ENCODE assay signal across 16 cellular contexts in the genomic region with DNA sequence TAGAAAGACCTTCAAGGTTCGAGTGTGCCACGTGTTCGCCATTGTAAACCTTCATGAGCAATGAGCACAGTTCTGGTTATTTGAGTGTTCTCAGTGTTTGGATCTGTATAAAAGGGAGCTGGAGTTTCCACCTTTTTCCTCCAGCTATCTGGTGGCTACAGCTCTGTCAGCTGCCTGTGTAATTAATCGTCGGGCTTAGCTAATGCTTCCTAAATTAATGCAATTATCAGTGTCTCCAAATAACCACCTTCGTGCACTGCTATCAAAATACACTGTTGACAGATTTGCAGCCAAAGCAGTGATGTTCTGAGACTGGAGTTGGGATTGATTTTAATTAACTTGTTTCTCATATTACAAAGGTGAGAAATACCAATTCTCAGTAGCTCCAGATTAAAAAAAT.
A peak's percentile ranks its signal among the peaks of the same experiment; 100 is the strongest.
DNase-seq lines count a peak whose midpoint lies in the region; ATAC-seq and TF ChIP-seq lines count a peak whose summit lies in the region.
"Had no signal": no experiment of that assay in that cellular context is flagged by ENCODE, and none has a peak within 500 bp of the region (broad histone marks: within the 10 kb centered on the region; RNA-seq: fewer than 3 reads in every experiment).

No MANE protein-coding gene starts in this region.

- H3K4me1 ChIP-seq in heart right ventricle (peaks cover 0 to 54% (median 4%) of the 10 kb centered on the region in 9 donors), right atrium auricular region (peaks cover 0 to 8% of the 10 kb centered on the region in 2 donors)

- H3K4me3 ChIP-seq in heart right ventricle (no peak overlapping the region), right atrium auricular region (no peak overlapping the region)
- H3K4me3 ChIP-seq: GM23338 had no signal

- H3K27ac ChIP-seq in heart right ventricle (peak overlapping the region in 4 of 10 donors; percentile 43 to 60 (median 54)), right atrium auricular region (no peak overlapping the region)
- H3K27ac ChIP-seq: HL-60 had no signal

- no peaks in the 10 kb centered on the region for H3K9me3 ChIP-seq in heart right ventricle
- H3K9me3 ChIP-seq in right atrium auricular region = no peaks in the 10 kb centered on the region

- H3K27me3 ChIP-seq in heart right ventricle (no peaks in the 10 kb centered on the region), right atrium auricular region (no peaks in the 10 kb centered on the region)

- H3K36me3 ChIP-seq in heart right ventricle (no peaks in the 10 kb centered on the region), right atrium auricular region (no peaks in the 10 kb centered on the region)

- ATAC-seq in heart right ventricle = peak in 6 of 8 donors; percentile 39 to 90 (median 81)

- TF ChIP-seq CTCF in heart right ventricle (IDR thresholded peaks at IDR 0.05) (no peak), right atrium auricular region (IDR thresholded peaks at IDR 0.05) (no peak)

- WGBS in heart right ventricle, 2 donors = 29 to 43% methylated on average over 6 of the region's 6 CpGs

- intact Hi-C loops in heart right ventricle (cut with DNase I) = no loop called here

- peak; percentile 16 to 66 for DNase-seq in NCI-H524 (lab: John Stamatoyannopoulos, UW)
- no peak for DNase-seq in NCI-H524 treated with DMSO at 0.1 percent for 48 hours (lab: John Stamatoyannopoulos, UW)
- no peak for DNase-seq in heart right ventricle
- no peak for DNase-seq in right atrium auricular region (ENCODE audit: low spot score)
- DNase-seq in NCI-H69 (lab: John Stamatoyannopoulos, UW) = peak; percentile 48
- no peak for DNase-seq in iPS-NIHi11 (ENCODE audit: low spot score)
- DNase-seq in NCI-H345 (lab: John Stamatoyannopoulos, UW) = no peak
- DNase-seq: C1 segment of cervical spinal cord; Calu3; CD4-positive, alpha-beta T cell; DMS153; DMS79 treated with DMSO at 0.1 percent for 48 hours; EL; H7 had no signal

Comparison
In these comparisons a context has a peak if more than half of its experiments do, and no peak if none do; other contexts are left out.
1. DNase-seq: peak in NCI-H524 (2 of 2) and NCI-H69 (single experiment); none in NCI-H524 treated with DMSO at 0.1 percent for 48 hours (single experiment), heart right ventricle (0 of 2), right atrium auricular region (single experiment), iPS-NIHi11 (single experiment) and NCI-H345 (single experiment).